Comparison of ENCODE assay signal across 7 cellular contexts in the genomic region with DNA sequence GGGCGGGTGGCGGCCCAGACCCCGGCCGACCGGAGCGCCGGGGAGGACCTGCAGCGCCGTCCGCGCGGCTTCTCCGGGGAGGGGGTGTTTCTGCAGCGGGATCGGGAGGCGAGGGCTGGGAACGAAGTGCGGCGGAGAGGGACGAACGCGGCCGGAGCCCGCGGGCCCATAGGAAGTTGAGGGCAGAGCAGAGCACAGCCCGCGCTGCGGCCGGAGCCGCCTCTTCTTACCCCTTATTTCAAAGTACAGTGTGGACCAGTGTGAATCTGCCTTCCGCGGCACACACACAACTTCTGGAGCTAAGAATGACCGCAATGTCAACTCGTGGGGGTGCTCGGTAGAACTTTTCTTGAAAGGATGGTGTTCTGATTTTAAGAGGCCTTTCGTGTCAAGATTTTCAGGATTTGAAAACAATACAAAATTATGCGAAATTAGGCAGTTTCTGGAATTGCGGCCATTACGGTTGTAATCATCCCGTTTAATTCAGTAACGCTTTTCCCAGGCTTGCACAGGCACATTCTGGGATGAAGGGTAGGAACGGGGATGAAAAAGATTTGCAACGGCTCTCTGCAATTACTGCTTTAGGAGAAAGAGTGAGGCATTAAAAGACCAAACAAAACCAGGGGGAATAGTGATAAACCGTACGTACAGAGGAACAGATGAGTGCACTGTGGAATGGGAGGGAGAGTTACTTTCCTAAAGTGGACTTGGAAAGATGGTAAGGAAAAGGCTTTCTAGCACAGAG. TPM values are rescaled to one million over a fixed set of nuclear protein-coding genes. Genes with fewer than 3 reads are reported as not detected.
DNase-seq lines count a peak whose midpoint lies in the region; ATAC-seq and TF ChIP-seq lines count a peak whose summit lies in the region.

No MANE protein-coding gene starts in this region.

- peak overlapping the region; percentile 69 for H2AFZ ChIP-seq in KMS-11 (ENCODE audit: low read depth)
- peak overlapping the region; percentile 98 for H2AFZ ChIP-seq in mammary epithelial cell (ENCODE audit: low read depth, low read length)
- peak overlapping the region; percentile 98 for H2AFZ ChIP-seq in smooth muscle cell (ENCODE audit: low read depth)

- H4K20me1 ChIP-seq in KMS-11 (ENCODE audit: insufficient read depth) (no peaks in the 10 kb centered on the region), mammary epithelial cell (ENCODE audit: insufficient read depth, low read length) (no peaks in the 10 kb centered on the region), smooth muscle cell (ENCODE audit: low read depth) (peaks cover 14% of the 10 kb centered on the region)

- TSS peak; percentile 13 for BruUV-seq in mammary epithelial cell (replicated peaks; lab: Mats Ljungman, UMichigan)

- CTCF ChIA-PET in GM10248 (lab: Yijun Ruan, JAX) (interaction anchor here (1.0 to 1.6 kb wide), 7 partner anchors 9 to 51 kb away, joined by 3 to 5 read pairs (median 3); no protein-coding TSS in a partner anchor), mammary epithelial cell (lab: Charles Lee; ENCODE audit: low non-redundant PET) (no interaction called here)

- H3K79me2 ChIP-seq in KMS-11 (ENCODE audit: insufficient read depth, low read depth) = peaks cover 19% of the 10 kb centered on the region
- peaks cover 46% of the 10 kb centered on the region for H3K79me2 ChIP-seq in mammary epithelial cell (ENCODE audit: insufficient read depth, low read length)
- peaks cover 45% of the 10 kb centered on the region for H3K79me2 ChIP-seq in smooth muscle cell (ENCODE audit: low read depth)

- H3K27me3 Mint-ChIP-seq in T-helper 1 cell treated with Interleukin-12 subunit alpha and Interleukin-12 subunit beta and Interleukin-4 antibody, amounts not matched to agents 30 μg/mL and 1 μg/mL, for 36 hours (ENCODE audit: low read depth) = no peaks in the 10 kb centered on the region

- peak; percentile 16 for ATAC-seq in GM21786 (IDR thresholded peaks at IDR 0.05; ENCODE audit: unreplicated experiment)

- 0% methylated on average over 12 of the region's 45 CpGs for WGBS in mammary epithelial cell (ENCODE audit: low coverage, missing lambda C conversion rate)
- under 1% methylated on average over 28 of the region's 45 CpGs for WGBS in smooth muscle cell (ENCODE audit: low lambda C conversion rate)

- intact Hi-C loops in mammary epithelial cell (cut with micrococcal nuclease) = loop anchor here (2.0 kb wide), 2 partner anchors 33 to 621 kb away; no protein-coding TSS in a partner anchor

- peak; percentile 53 for DNase-seq in GM10248 (ENCODE audit: extremely low spot score)
- peak; percentile 60 for DNase-seq in mammary epithelial cell
- DNase-seq in inferior parietal cortex (ENCODE audit: extremely low spot score) = peak; percentile 53
- DNase-seq in smooth muscle cell (lab: John Stamatoyannopoulos, UW; ENCODE audit: unreplicated experiment) = peak; percentile 62

- peaks cover 19% of the 10 kb centered on the region for H3F3A ChIP-seq in smooth muscle cell (ENCODE audit: low read depth)

- H3K4me3 Mint-ChIP-seq in T-helper 1 cell treated with Interleukin-12 subunit alpha and Interleukin-12 subunit beta and Interleukin-4 antibody, amounts not matched to agents 30 μg/mL and 1 μg/mL, for 36 hours = peak overlapping the region; percentile 87

- TF ChIP-seq CTCF in GM10248 (IDR thresholded peaks at IDR 0.05; ENCODE audit: control extremely low read depth, extremely low read depth, low read depth, missing control alignments) (no peak), KMS-11 (conservative IDR thresholded peaks at IDR 0.05; ENCODE audit: low read depth, low read length) (no peak), mammary epithelial cell (conservative IDR thresholded peaks at IDR 0.05 in 1 of 2, IDR thresholded peaks at IDR 0.05 in 1 of 2; ENCODE audit: extremely low read depth in 1 of 2, insufficient read depth in 1 of 2, low read depth in 1 of 2, low read length in 2 of 2) (no peak), smooth muscle cell (IDR thresholded peaks at IDR 0.05; ENCODE audit: borderline replicate concordance, insufficient read depth, poor library complexity, severe bottlenecking) (no peak)

- H3K4me3 ChIP-seq in KMS-11 (IDR thresholded peaks at IDR 0.05; ENCODE audit: insufficient read depth, low read depth, low read length) (no peak overlapping the region), mammary epithelial cell (replicated peaks in 1 of 3; ENCODE audit: insufficient read depth in 1 of 3, low read depth in 2 of 3, low read length in 3 of 3) (peak overlapping the region; percentile 64 to 97 (median 84)), smooth muscle cell (peak overlapping the region; percentile 78)

- peak overlapping the region; percentile 95 for H3K27ac Mint-ChIP-seq in T-helper 1 cell treated with Interleukin-12 subunit alpha and Interleukin-12 subunit beta and Interleukin-4 antibody, amounts not matched to agents 30 μg/mL and 1 μg/mL, for 36 hours

- H3K27me3 ChIP-seq in KMS-11 (ENCODE audit: insufficient read depth, low read depth) = no peaks in the 10 kb centered on the region
- H3K27me3 ChIP-seq in mammary epithelial cell (ENCODE audit: insufficient read depth, low read length) = no peaks in the 10 kb centered on the region
- H3K27me3 ChIP-seq in smooth muscle cell (ENCODE audit: low read depth) = no peaks in the 10 kb centered on the region

- POLR2A ChIA-PET in GM10248 (lab: Yijun Ruan, JAX) = no interaction called here

- H3K36me3 ChIP-seq in KMS-11 (ENCODE audit: insufficient read depth) = no peaks in the 10 kb centered on the region
- no peaks in the 10 kb centered on the region for H3K36me3 ChIP-seq in mammary epithelial cell (ENCODE audit: insufficient read depth, low read length)
- H3K36me3 ChIP-seq in smooth muscle cell (ENCODE audit: low read depth) = no peaks in the 10 kb centered on the region

- H3K4me1 Mint-ChIP-seq in T-helper 1 cell treated with Interleukin-12 subunit alpha and Interleukin-12 subunit beta and Interleukin-4 antibody, amounts not matched to agents 30 μg/mL and 1 μg/mL, for 36 hours (ENCODE audit: low read depth) = peaks cover 32% of the 10 kb centered on the region

- H3K27ac ChIP-seq in KMS-11 = peak overlapping the region; percentile 87
- H3K27ac ChIP-seq in mammary epithelial cell (ENCODE audit: insufficient read depth, low read depth, low read length) = peak overlapping the region; percentile 72
- peak overlapping the region; percentile 71 for H3K27ac ChIP-seq in smooth muscle cell (ENCODE audit: low read depth)

- dilution Hi-C loops in mammary epithelial cell (cut with HindIII; ENCODE audit: low sequenced_read_pairs) = no loop called here

- peaks cover 3% of the 10 kb centered on the region for H3K36me3 Mint-ChIP-seq in T-helper 1 cell treated with Interleukin-12 subunit alpha and Interleukin-12 subunit beta and Interleukin-4 antibody, amounts not matched to agents 30 μg/mL and 1 μg/mL, for 36 hours (ENCODE audit: low read depth)

- peaks cover 15% of the 10 kb centered on the region for H3K4me1 ChIP-seq in KMS-11 (ENCODE audit: low read depth, poor library complexity, severe bottlenecking)
- H3K4me1 ChIP-seq in mammary epithelial cell (ENCODE audit: insufficient read depth, low read length) = peaks cover 15% of the 10 kb centered on the region
- peaks cover 9% of the 10 kb centered on the region for H3K4me1 ChIP-seq in smooth muscle cell (ENCODE audit: low read depth)

- peak overlapping the region; percentile 74 for H3K4me2 ChIP-seq in KMS-11
- peak overlapping the region; percentile 88 for H3K4me2 ChIP-seq in mammary epithelial cell (ENCODE audit: insufficient read depth, low read depth, low read length)
- H3K4me2 ChIP-seq in smooth muscle cell = peak overlapping the region; percentile 84

- peak overlapping the region; percentile 91 for H3K9ac ChIP-seq in KMS-11
- peak overlapping the region; percentile 92 for H3K9ac ChIP-seq in mammary epithelial cell (ENCODE audit: insufficient read depth, low read length)
- peak overlapping the region; percentile 70 for H3K9ac ChIP-seq in smooth muscle cell (ENCODE audit: low read depth)

- H3K9me3 Mint-ChIP-seq in T-helper 1 cell treated with Interleukin-12 subunit alpha and Interleukin-12 subunit beta and Interleukin-4 antibody, amounts not matched to agents 30 μg/mL and 1 μg/mL, for 36 hours = no peaks in the 10 kb centered on the region

- in situ Hi-C loops in mammary epithelial cell (cut with MboI; ENCODE audit: low sequenced_read_pairs in 2 of 2) = no loop called here

- no peaks in the 10 kb centered on the region for H3K9me3 ChIP-seq in mammary epithelial cell (replicated peaks; ENCODE audit: insufficient read depth, low read length)
- no peaks in the 10 kb centered on the region for H3K9me3 ChIP-seq in smooth muscle cell (replicated peaks; ENCODE audit: low read depth)

RNA-seq across cellular contexts. Expression of a gene that starts 0.8 kb away (rescaled TPM):
- total RNA-seq in mammary epithelial cell (10 to 100 TPM; 18.1 to 18.2 TPM), smooth muscle cell (20.4 and 26.8 TPM in 2 replicates)
- polyA plus RNA-seq in mammary epithelial cell (4.7 TPM), smooth muscle cell (7.3 and 8.3 TPM in 2 replicates)
- polyA minus RNA-seq in mammary epithelial cell = 2.7 TPM
